ENCODE assay signal across 21 cellular contexts in the genomic region with DNA sequence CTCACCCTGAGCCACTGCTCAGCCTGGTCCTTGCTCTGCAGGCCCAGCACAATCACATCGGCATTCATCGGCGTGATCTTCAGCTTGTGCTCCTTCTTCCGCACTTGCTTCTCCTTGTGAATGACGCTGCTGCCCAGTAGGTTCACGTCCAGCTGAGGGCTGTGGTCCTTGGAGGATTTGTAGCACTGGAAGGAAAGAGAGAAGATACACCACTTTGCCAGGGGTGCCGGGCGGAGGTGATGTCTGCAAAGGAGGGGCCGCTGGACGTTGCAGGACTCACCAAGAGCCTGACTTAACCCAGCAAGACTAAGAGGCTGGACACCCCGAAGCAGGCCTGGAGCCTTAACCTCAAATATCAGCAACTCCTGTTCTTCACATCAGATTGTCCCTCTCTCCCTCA.
"Had no signal": no experiment of that assay in that cellular context is flagged by ENCODE, and none has a peak within 500 bp of the region (broad histone marks: within the 10 kb centered on the region; RNA-seq: fewer than 3 reads in every experiment).

No MANE protein-coding gene starts in this region.

- H3K4me1 ChIP-seq: lower lobe of right lung, testis, upper lobe of right lung, vagina had no signal

- H3K27ac ChIP-seq: esophagus squamous epithelium, gastroesophageal sphincter, left ventricle myocardium inferior, lower lobe of right lung, neutrophil, testis, upper lobe of right lung, vagina had no signal

- H3K27me3 ChIP-seq: esophagus squamous epithelium, gastroesophageal sphincter, neutrophil, testis, tibial nerve, upper lobe of right lung, vagina had no signal

- H3K9me3 ChIP-seq: esophagus squamous epithelium, gastroesophageal sphincter, left ventricle myocardium inferior, lower lobe of right lung, neutrophil, testis, tibial nerve, upper lobe of right lung, vagina had no signal

- ATAC-seq: gastroesophageal sphincter; left cardiac atrium; lower lobe of right lung; natural killer cell treated with Interleukin-12 subunit alpha and Interleukin-12 subunit beta and Interleukin-15 and Interleukin-18, amount 100 ng/mL, for 72 hours; stimulated activated memory B cell treated with anti-CD40 and anti-IgM and Interleukin-4, amounts not matched to agents 10 μg/mL and 1 μg/mL and 100 μg/mL, for 72 hours; upper lobe of right lung had no signal

- H3K4me3 ChIP-seq: esophagus squamous epithelium, gastroesophageal sphincter, left ventricle myocardium inferior, lower lobe of right lung, testis, tibial nerve, upper lobe of right lung, vagina had no signal

- H3K36me3 ChIP-seq: lower lobe of right lung, neutrophil, upper lobe of right lung had no signal

- DNase-seq: esophagus squamous epithelium; foreskin fibroblast; glutamatergic neuron; immature natural killer cell; kidney; left cardiac atrium; left ventricle myocardium inferior; lower lobe of right lung; mesenchymal stem cell; midbrain; small intestine; stimulated activated CD4-positive, alpha-beta T cell treated with anti-CD3 and anti-CD28 coated beads, Interleukin-4, amount 100 ng/mL, for 1 hour; stimulated activated CD8-positive, alpha-beta memory T cell treated with anti-CD3 and anti-CD28 coated beads, Interleukin-4, amount 100 ng/mL, for 48 hours; testis; upper lobe of right lung had no signal
